32 cellular contexts compared by ENCODE assay signal in the genomic region with DNA sequence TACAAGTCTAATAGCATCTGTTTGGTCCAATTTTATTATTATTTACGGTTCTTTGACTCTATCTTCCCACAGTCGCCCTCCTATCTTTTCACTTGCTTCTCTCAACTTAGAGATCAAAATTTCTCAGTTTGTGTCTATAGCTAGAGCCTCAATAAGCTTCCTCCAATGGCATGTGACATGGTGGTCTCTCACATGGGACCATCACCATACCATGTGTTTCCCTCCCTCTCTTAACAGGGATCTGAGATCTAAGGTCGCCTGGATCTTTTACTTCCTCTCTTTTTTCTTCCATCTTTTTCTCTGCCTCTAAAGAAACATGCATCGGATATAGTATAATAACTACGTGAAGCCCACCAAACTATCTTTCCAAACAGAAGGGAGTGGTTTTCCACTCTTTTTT. TPM values are rescaled to one million over a fixed set of nuclear protein-coding genes. Genes with fewer than 3 reads are reported as not detected.
"Had no signal": no experiment of that assay in that cellular context is flagged by ENCODE, and none has a peak within 500 bp of the region (broad histone marks: within the 10 kb centered on the region; RNA-seq: fewer than 3 reads in every experiment).

No MANE protein-coding gene starts in this region.

- H3K36me3 Mint-ChIP-seq: activated naive CD4-positive, alpha-beta T cell treated with anti-CD3 and anti-CD28 coated beads, Interleukin-2, amount 10 ng/mL, durations not matched to agents 7 days and 5 days; activated naive CD8-positive, alpha-beta T cell treated with anti-CD3 and anti-CD28 coated beads for 36 hours had no signal

- H3K27me3 Mint-ChIP-seq: activated naive CD8-positive, alpha-beta T cell treated with anti-CD3 and anti-CD28 coated beads for 36 hours had no signal

- H2AFZ ChIP-seq: PC-9 had no signal

- H3K4me3 Mint-ChIP-seq: activated CD8-positive, alpha-beta T cell treated with anti-CD3 and anti-CD28 coated beads for 36 hours; activated naive CD4-positive, alpha-beta T cell treated with anti-CD3 and anti-CD28 coated beads, Interleukin-2, amount 10 ng/mL, durations not matched to agents 7 days and 5 days; activated naive CD8-positive, alpha-beta T cell treated with anti-CD3 and anti-CD28 coated beads for 36 hours; activated T-cell treated with anti-CD3 and anti-CD28 coated beads, Interleukin-2, amount 50 U/mL, for 72 hours; T-helper 1 cell treated with Interleukin-12 subunit alpha and Interleukin-12 subunit beta and Interleukin-4 antibody, amounts not matched to agents 30 μg/mL and 1 μg/mL, for 36 hours had no signal

- H3K36me3 ChIP-seq: brain microvascular endothelial cell had no signal

- ATAC-seq: activated CD8-positive, alpha-beta T cell treated with anti-CD3 and anti-CD28 coated beads for 36 hours; activated T-cell treated with anti-CD3 and anti-CD28 coated beads, Interleukin-2, amount 50 U/mL, for 72 hours; K562; Right ventricle myocardium inferior had no signal

- H3K4me3 ChIP-seq: K562, PC-9 had no signal

- H3K27ac ChIP-seq: brain microvascular endothelial cell, PC-9, RWPE1, VCaP had no signal

- H3K4me2 ChIP-seq: PC-9 had no signal

- FAIRE-seq: K562, RCC 7860 had no signal

- H3K27ac Mint-ChIP-seq: activated CD8-positive, alpha-beta T cell treated with anti-CD3 and anti-CD28 coated beads for 36 hours; activated naive CD8-positive, alpha-beta T cell treated with anti-CD3 and anti-CD28 coated beads for 36 hours; activated T-cell treated with anti-CD3 and anti-CD28 coated beads, Interleukin-2, amount 50 U/mL, for 72 hours; T-helper 1 cell treated with Interleukin-12 subunit alpha and Interleukin-12 subunit beta and Interleukin-4 antibody, amounts not matched to agents 30 μg/mL and 1 μg/mL, for 36 hours had no signal

- H3K9me3 Mint-ChIP-seq: activated CD8-positive, alpha-beta T cell treated with anti-CD3 and anti-CD28 coated beads for 36 hours; activated naive CD4-positive, alpha-beta T cell treated with anti-CD3 and anti-CD28 coated beads, Interleukin-2, amount 10 ng/mL, durations not matched to agents 7 days and 5 days; activated naive CD8-positive, alpha-beta T cell treated with anti-CD3 and anti-CD28 coated beads for 36 hours; activated T-cell treated with anti-CD3 and anti-CD28 coated beads, Interleukin-2, amount 50 U/mL, for 72 hours; T-helper 1 cell treated with Interleukin-12 subunit alpha and Interleukin-12 subunit beta and Interleukin-4 antibody, amounts not matched to agents 30 μg/mL and 1 μg/mL, for 36 hours had no signal

- DNase-seq: activated CD4-positive, alpha-beta T cell treated with anti-CD3 and anti-CD28 coated beads for 1 hour; activated CD4-positive, alpha-beta T cell treated with anti-CD3 and anti-CD28 coated beads for 48 hours; activated CD4-positive, alpha-beta T cell treated with anti-CD3 and anti-CD28 coated beads, Interleukin-2, amount 50 U/mL, for 4 hours; activated CD4-positive, CD25-positive, alpha-beta regulatory T cell; activated CD8-positive, alpha-beta T cell treated with anti-CD3 and anti-CD28 coated beads for 36 hours; activated gamma-delta T cell treated with Interleukin-2 at 50 U/mL for 16 hours; activated naive CD4-positive, alpha-beta T cell treated with anti-CD3 and anti-CD28 coated beads, Interleukin-2, amount 10 ng/mL, durations not matched to agents 7 days and 5 days; activated naive CD8-positive, alpha-beta T cell treated with anti-CD3 and anti-CD28 coated beads for 36 hours; activated T-cell treated with anti-CD3 and anti-CD28 coated beads, Interleukin-2, amount 50 U/mL, for 1 hour; activated T-cell treated with anti-CD3 and anti-CD28 coated beads, Interleukin-2, amount 50 U/mL, for 72 hours; amniotic stem cell; aorta; brain microvascular endothelial cell; central memory CD4-positive, alpha-beta T cell; NCI-H1105; NCI-H1417 treated with DMSO at 0.1 percent for 48 hours; NCI-H1930; NCI-H2081 treated with DMSO at 0.1 percent for 48 hours; NCI-H345; NCI-H524 treated with DMSO at 0.1 percent for 48 hours; NK-92 treated with Interleukin-12 subunit alpha and Interleukin-12 subunit beta, amount 100 ng/mL, for 24 hours; PC-9; T-helper 9 cell had no signal

RNA-seq across cellular contexts. Expression of gene PKD2L1, which starts 1.8 kb away (rescaled TPM):
- total RNA-seq: activated CD8-positive, alpha-beta memory T cell treated with anti-CD3 and anti-CD28 coated beads for 36 hours; activated CD8-positive, alpha-beta T cell treated with anti-CD3 and anti-CD28 coated beads for 36 hours; activated naive CD8-positive, alpha-beta T cell treated with anti-CD3 and anti-CD28 coated beads for 36 hours; cerebellum; K562; M059J; PC-9; Right ventricle myocardium inferior had no signal
- polyA plus RNA-seq: K562 had no signal
